ENCODE assay signal across 7 cellular contexts in the genomic region with DNA sequence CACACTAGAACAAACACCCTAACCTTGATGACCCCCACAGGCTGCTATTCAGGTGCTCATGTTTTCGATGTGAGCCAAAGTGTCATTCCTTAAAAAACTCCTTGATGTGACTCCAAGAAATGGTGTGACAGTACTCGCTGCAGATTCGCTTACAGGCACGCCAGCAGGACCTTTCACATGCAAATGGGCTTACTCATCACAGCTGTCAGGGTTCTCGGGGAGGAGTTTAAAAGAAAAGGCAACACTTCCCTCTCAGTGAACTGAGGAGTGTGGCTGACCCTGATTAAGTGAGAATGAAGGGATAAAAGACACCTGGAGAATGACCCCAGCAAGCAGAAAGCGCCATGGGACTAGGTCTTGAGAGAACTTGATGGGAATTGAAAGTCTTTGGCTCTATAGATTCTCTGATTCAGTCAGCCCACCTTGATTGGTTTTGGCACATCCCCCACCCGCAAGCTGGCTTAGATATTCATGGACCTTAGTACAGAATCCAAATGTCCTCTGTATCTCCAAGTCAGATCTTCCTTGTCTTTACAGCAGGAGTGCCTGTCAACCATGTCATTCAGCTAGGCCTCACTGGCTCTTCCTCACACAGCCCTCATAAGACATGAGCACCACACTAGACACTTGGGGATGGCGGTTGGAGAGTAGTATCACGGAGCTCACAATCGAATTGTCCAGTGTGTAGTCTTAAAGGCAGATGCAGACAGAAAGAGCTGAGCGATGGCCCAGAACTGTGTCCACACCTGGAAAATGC.
A peak's percentile ranks its signal among the peaks of the same experiment; 100 is the strongest.
DNase-seq lines count a peak whose midpoint lies in the region; ATAC-seq and TF ChIP-seq lines count a peak whose summit lies in the region.

No MANE protein-coding gene starts in this region.

- CTCF ChIA-PET in naive thymus-derived CD4-positive, alpha-beta T cell (lab: Charles Lee), result no interaction called here

- H3K4me1 ChIP-seq in naive thymus-derived CD4-positive, alpha-beta T cell (ENCODE audit: control insufficient read depth in 2 of 2, insufficient read depth in 2 of 2, low read length in 2 of 2), result peaks cover 0 to 5% of the 10 kb centered on the region in 2 donors

- H3K9me3 Mint-ChIP-seq in naive thymus-derived CD4-positive, alpha-beta T cell, result no peaks in the 10 kb centered on the region

- TF ChIP-seq POLR2A in GM15510 (IDR thresholded peaks at IDR 0.05; ENCODE audit: borderline replicate concordance, extremely low read depth, insufficient read length), result peak; percentile 14

- H3K27me3 ChIP-seq in naive thymus-derived CD4-positive, alpha-beta T cell (ENCODE audit: control insufficient read depth in 2 of 2, insufficient read depth in 2 of 2, low read length in 2 of 2), result no peaks in the 10 kb centered on the region

- peak overlapping the region in 6 of 9 donors; percentile 14 to 73 (median 48) for H3K27ac Mint-ChIP-seq in naive thymus-derived CD4-positive, alpha-beta T cell

- DNase-seq in astrocyte of the hippocampus (ENCODE audit: low read depth, low spot score) (peak; percentile 86), posterior cingulate gyrus (no peak), NCI-H510A (lab: John Stamatoyannopoulos, UW) (no peak), inferior parietal cortex (ENCODE audit: extremely low spot score) (no peak)
- DNase-seq in naive thymus-derived CD4-positive, alpha-beta T cell, result no peak

- H3K4me3 Mint-ChIP-seq in naive thymus-derived CD4-positive, alpha-beta T cell, result peak overlapping the region in 1 of 10 donors; percentile 15

- H3K4me1 Mint-ChIP-seq in naive thymus-derived CD4-positive, alpha-beta T cell, result peaks cover 13 to 25% (median 16%) of the 10 kb centered on the region in 7 donors

- peak; percentile 83 for ATAC-seq in HG03175 (IDR thresholded peaks at IDR 0.05; ENCODE audit: unreplicated experiment)
- peak; percentile 56 for ATAC-seq in naive thymus-derived CD4-positive, alpha-beta T cell

- intact Hi-C loops in naive thymus-derived CD4-positive, alpha-beta T cell (cut with micrococcal nuclease), result no loop called here
- intact Hi-C loops in posterior cingulate gyrus (cut with DNase I), result no loop called here

- no peak overlapping the region for H3K4me3 ChIP-seq in naive thymus-derived CD4-positive, alpha-beta T cell (ENCODE audit: low read length)

- H3K36me3 Mint-ChIP-seq in naive thymus-derived CD4-positive, alpha-beta T cell, result peaks cover 0 to 22% (median 1%) of the 10 kb centered on the region in 5 donors

- no peak overlapping the region for H3K27ac ChIP-seq in naive thymus-derived CD4-positive, alpha-beta T cell (ENCODE audit: low read depth, low read length)

- POLR2A ChIA-PET in naive thymus-derived CD4-positive, alpha-beta T cell (lab: Charles Lee), result no interaction called here

- H3K36me3 ChIP-seq in naive thymus-derived CD4-positive, alpha-beta T cell (ENCODE audit: control insufficient read depth in 2 of 3, insufficient read depth in 3 of 3, low read length in 3 of 3), result peaks cover 0 to 7% (median 0%) of the 10 kb centered on the region in 3 experiments

- no peaks in the 10 kb centered on the region for H3K27me3 Mint-ChIP-seq in naive thymus-derived CD4-positive, alpha-beta T cell

- no peaks in the 10 kb centered on the region for H3K9me3 ChIP-seq in naive thymus-derived CD4-positive, alpha-beta T cell (ENCODE audit: control insufficient read depth in 2 of 3, low read length in 3 of 3)
